7 cellular contexts compared by ENCODE assay signal in genomic region chr22:20494978-20495860, GRCh38. TPM values are rescaled to one million over a fixed set of nuclear protein-coding genes. Genes with fewer than 3 reads are reported as not detected.
A peak's percentile ranks its signal among the peaks of the same experiment; 100 is the strongest.
DNase-seq lines count a peak whose midpoint lies in the region; ATAC-seq, FAIRE-seq and TF ChIP-seq lines count a peak whose summit lies in the region.

Gene KLHL22 (minus strand): TSS chr22:20495795. CDS start chr22:20489211, 6,584 bp downstream.

- TF ChIP-seq CTCF in GM10266 (IDR thresholded peaks at IDR 0.05; ENCODE audit: control insufficient read depth, insufficient read depth, low read depth, missing control alignments) (no peak), WERI-Rb-1 (IDR thresholded peaks at IDR 0.05; ENCODE audit: low read depth, low read length) (no peak), endothelial cell (IDR thresholded peaks at IDR 0.05; ENCODE audit: unreplicated experiment) (no peak)

- H3K4me3 ChIP-seq in WERI-Rb-1 (ENCODE audit: low read depth, low read length) (peak within 1 kb of the TSS; percentile 87), mesodermal cell (ENCODE audit: extremely low read depth, insufficient read depth, low read length, poor library complexity, severe bottlenecking) (peak within 1 kb of the TSS; percentile 63)

- H3K36me3 ChIP-seq in WERI-Rb-1 (peaks cover 9% of the 10 kb centered on the region; the same call in 1 of the 2 replicates), mesodermal cell (ENCODE audit: control insufficient read depth, insufficient read depth, low read length) (no peaks in the 10 kb centered on the region)

- H3K27me3 Mint-ChIP-seq in endothelial cell (ENCODE audit: unreplicated experiment) = peaks cover 10% of the 10 kb centered on the region

- peak within 1 kb of the TSS; percentile 24 for H3K27ac Mint-ChIP-seq in endothelial cell (ENCODE audit: unreplicated experiment)

- WGBS in mesodermal cell (ENCODE audit: insufficient coverage in 2 of 2), 2 experiments = 0 to 1% methylated on average over 68 to 75 of the region's 108 CpGs

- peaks cover 11% of the 10 kb centered on the region for H3K36me3 Mint-ChIP-seq in endothelial cell (ENCODE audit: low read depth, unreplicated experiment)

- H3K4me1 ChIP-seq in mesodermal cell (ENCODE audit: control insufficient read depth, insufficient read depth, low read length, poor library complexity, severe bottlenecking) = no peaks in the 10 kb centered on the region

- DNase-seq in GM10266 (ENCODE audit: extremely low spot score) (peak; percentile 41), HTR-8/SVneo (ENCODE audit: insufficient read length, low spot score) (no peak), WERI-Rb-1 (peak; percentile 13), endothelial cell (ENCODE audit: low spot score) (peak; percentile 39)

- no peaks in the 10 kb centered on the region for H3K9me3 Mint-ChIP-seq in endothelial cell (ENCODE audit: unreplicated experiment)

- ATAC-seq in GM21423 (IDR thresholded peaks at IDR 0.05; ENCODE audit: unreplicated experiment) = peak; percentile 33

- H3K4me1 Mint-ChIP-seq in endothelial cell (ENCODE audit: unreplicated experiment) = peaks cover 17% of the 10 kb centered on the region

- peak; percentile 23 for FAIRE-seq in HTR-8/SVneo (lab: Jason Lieb, UNC)

- H3K4me3 Mint-ChIP-seq in endothelial cell (ENCODE audit: unreplicated experiment) = peak within 1 kb of the TSS; percentile 97

- no peaks in the 10 kb centered on the region for H3K9me3 ChIP-seq in WERI-Rb-1 (ENCODE audit: severe bottlenecking)
- H3K9me3 ChIP-seq in mesodermal cell (ENCODE audit: control insufficient read depth, low read length) = no peaks in the 10 kb centered on the region

- H3K27me3 ChIP-seq in WERI-Rb-1 (ENCODE audit: insufficient read depth, low read depth, severe bottlenecking) = no peaks in the 10 kb centered on the region

- peak within 1 kb of the TSS; percentile 91 for H3K27ac ChIP-seq in WERI-Rb-1
- H3K27ac ChIP-seq in mesodermal cell (ENCODE audit: low read depth, low read length, severe bottlenecking) = peak within 1 kb of the TSS; percentile 79
- H3K27ac ChIP-seq in temporal lobe (ENCODE audit: low read depth, low read length) = peak within 1 kb of the TSS; percentile 98

RNA-seq across cellular contexts. Expression of gene KLHL22, which starts in this region (rescaled TPM):
- 19.4 TPM for total RNA-seq in endothelial cell (ENCODE audit: unreplicated experiment)
- polyA plus RNA-seq in mesodermal cell (2013, experiment 1 of 2) = 17.7 TPM
- polyA plus RNA-seq in mesodermal cell (2013, experiment 2 of 2) = 17.0 TPM
- 42.0 TPM for total RNA-seq in temporal lobe
